ENCODE assay signal across 35 cellular contexts in the genomic region with DNA sequence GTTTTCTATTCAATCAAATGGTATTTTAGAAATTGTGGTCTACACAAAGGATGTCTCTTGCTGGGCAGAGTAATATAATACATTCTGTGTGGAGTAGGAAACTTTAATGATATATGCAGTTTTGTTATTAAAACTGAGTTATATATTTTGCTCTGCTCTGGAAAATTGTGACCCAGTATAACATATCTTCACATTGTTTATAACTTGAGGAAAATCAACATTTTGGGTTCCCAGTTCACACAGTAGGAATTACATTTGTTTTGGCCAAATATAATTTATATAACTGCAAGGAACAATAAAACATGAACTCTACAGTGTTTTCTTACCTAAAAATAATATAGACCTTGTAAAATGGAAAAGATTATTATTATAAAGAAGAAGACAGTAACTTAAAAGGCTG.
"Had no signal": no experiment of that assay in that cellular context is flagged by ENCODE, and none has a peak within 500 bp of the region (broad histone marks: within the 10 kb centered on the region; RNA-seq: fewer than 3 reads in every experiment).

No MANE protein-coding gene starts in this region.

- H3K9me3 ChIP-seq: ascending aorta, breast epithelium had no signal

- H3K4me3 Mint-ChIP-seq: activated B cell treated with CpG ODN at 0.5 μM for 24 hours; activated CD4-positive, alpha-beta memory T cell treated with anti-CD3 and anti-CD28 coated beads for 36 hours; activated CD4-positive, alpha-beta T cell treated with anti-CD3 and anti-CD28 coated beads, Interleukin-2, amount 10 ng/mL, durations not matched to agents 24 days and 14 days; activated CD8-positive, alpha-beta T cell treated with anti-CD3 and anti-CD28 coated beads for 36 hours; activated naive CD4-positive, alpha-beta T cell treated with anti-CD3 and anti-CD28 coated beads, Interleukin-2, amount 10 ng/mL, durations not matched to agents 7 days and 5 days; activated naive CD4-positive, alpha-beta T cell treated with anti-CD3 and anti-CD28 coated beads, Interleukin-2, amount 50 U/mL, for 24 hours; activated naive CD8-positive, alpha-beta T cell; activated naive CD8-positive, alpha-beta T cell treated with anti-CD3 and anti-CD28 coated beads, Interleukin-2, amount 10 ng/mL, durations not matched to agents 7 days and 5 days; activated naive CD8-positive, alpha-beta T cell treated with anti-CD3 and anti-CD28 coated beads, Interleukin-2, amount 50 U/mL, for 24 hours; activated T-cell treated with anti-CD3 and anti-CD28 coated beads, Interleukin-2, amount 50 U/mL, for 4 hours; activated T-cell treated with anti-CD3 and anti-CD28 coated beads, Interleukin-2, amount 50 U/mL, for 72 hours; activated T-helper 1 cell treated with anti-CD3 and anti-CD28 coated beads, Interleukin-12 subunit alpha, Interleukin-12 subunit beta, Interleukin-2, Interleukin-4 antibody, amounts not matched to agents 30 ng/mL and 10 ng/mL and 1 ng/mL, durations not matched to agents 14 hours and 24 hours and 36 hours; activated T-helper 17 cell treated with anti-CD3 and anti-CD28 coated beads, Interleukin-2, amount 50 U/mL, for 72 hours; brain; T-helper 1 cell treated with Interleukin-12 subunit alpha and Interleukin-12 subunit beta and Interleukin-4 antibody, amounts not matched to agents 30 μg/mL and 1 μg/mL, for 36 hours; T-helper 2 cell treated with Interferon-gamma antibody and Interleukin-4, amounts not matched to agents 5 μg/mL and 100 μg/mL, for 36 hours had no signal

- FAIRE-seq: TTC549 had no signal

- ATAC-seq: activated CD8-positive, alpha-beta T cell treated with anti-CD3 and anti-CD28 coated beads for 36 hours; activated naive CD8-positive, alpha-beta T cell treated with anti-CD3 and anti-CD28 coated beads, Interleukin-2, amount 50 U/mL, for 24 hours; activated T-cell treated with anti-CD3 and anti-CD28 coated beads, Interleukin-2, amount 50 U/mL, for 4 hours; activated T-cell treated with anti-CD3 and anti-CD28 coated beads, Interleukin-2, amount 50 U/mL, for 72 hours; activated T-helper 17 cell treated with anti-CD3 and anti-CD28 coated beads, Interleukin-2, amount 50 U/mL, for 72 hours had no signal

- H3K27me3 ChIP-seq: ascending aorta, breast epithelium had no signal

- H3K27ac Mint-ChIP-seq: activated B cell treated with CpG ODN at 0.5 μM for 24 hours; activated CD4-positive, alpha-beta memory T cell treated with anti-CD3 and anti-CD28 coated beads for 36 hours; activated CD4-positive, alpha-beta T cell treated with anti-CD3 and anti-CD28 coated beads, Interleukin-2, amount 10 ng/mL, durations not matched to agents 24 days and 14 days; activated CD8-positive, alpha-beta T cell treated with anti-CD3 and anti-CD28 coated beads for 36 hours; activated naive CD4-positive, alpha-beta T cell treated with anti-CD3 and anti-CD28 coated beads, Interleukin-2, amount 10 ng/mL, durations not matched to agents 7 days and 5 days; activated naive CD4-positive, alpha-beta T cell treated with anti-CD3 and anti-CD28 coated beads, Interleukin-2, amount 50 U/mL, for 24 hours; activated naive CD8-positive, alpha-beta T cell; activated naive CD8-positive, alpha-beta T cell treated with anti-CD3 and anti-CD28 coated beads, Interleukin-2, amount 10 ng/mL, durations not matched to agents 7 days and 5 days; activated naive CD8-positive, alpha-beta T cell treated with anti-CD3 and anti-CD28 coated beads, Interleukin-2, amount 50 U/mL, for 24 hours; activated T-cell treated with anti-CD3 and anti-CD28 coated beads, Interleukin-2, amount 50 U/mL, for 72 hours; activated T-helper 1 cell treated with anti-CD3 and anti-CD28 coated beads, Interleukin-12 subunit alpha, Interleukin-12 subunit beta, Interleukin-2, Interleukin-4 antibody, amounts not matched to agents 30 ng/mL and 10 ng/mL and 1 ng/mL, durations not matched to agents 14 hours and 24 hours and 36 hours; activated T-helper 17 cell treated with anti-CD3 and anti-CD28 coated beads, Interleukin-2, amount 50 U/mL, for 72 hours; brain; T-helper 1 cell treated with Interleukin-12 subunit alpha and Interleukin-12 subunit beta and Interleukin-4 antibody, amounts not matched to agents 30 μg/mL and 1 μg/mL, for 36 hours; T-helper 2 cell treated with Interferon-gamma antibody and Interleukin-4, amounts not matched to agents 5 μg/mL and 100 μg/mL, for 36 hours had no signal

- H3K9me3 Mint-ChIP-seq: activated B cell treated with CpG ODN at 0.5 μM for 24 hours; activated CD4-positive, alpha-beta memory T cell treated with anti-CD3 and anti-CD28 coated beads for 36 hours; activated CD4-positive, alpha-beta T cell treated with anti-CD3 and anti-CD28 coated beads, Interleukin-2, amount 10 ng/mL, durations not matched to agents 24 days and 14 days; activated CD8-positive, alpha-beta T cell treated with anti-CD3 and anti-CD28 coated beads for 36 hours; activated naive CD4-positive, alpha-beta T cell treated with anti-CD3 and anti-CD28 coated beads, Interleukin-2, amount 10 ng/mL, durations not matched to agents 7 days and 5 days; activated naive CD4-positive, alpha-beta T cell treated with anti-CD3 and anti-CD28 coated beads, Interleukin-2, amount 50 U/mL, for 24 hours; activated naive CD8-positive, alpha-beta T cell treated with anti-CD3 and anti-CD28 coated beads, Interleukin-2, amount 10 ng/mL, durations not matched to agents 7 days and 5 days; activated naive CD8-positive, alpha-beta T cell treated with anti-CD3 and anti-CD28 coated beads, Interleukin-2, amount 50 U/mL, for 24 hours; activated T-cell treated with anti-CD3 and anti-CD28 coated beads, Interleukin-2, amount 50 U/mL, for 4 hours; activated T-cell treated with anti-CD3 and anti-CD28 coated beads, Interleukin-2, amount 50 U/mL, for 72 hours; activated T-helper 1 cell treated with anti-CD3 and anti-CD28 coated beads, Interleukin-12 subunit alpha, Interleukin-12 subunit beta, Interleukin-2, Interleukin-4 antibody, amounts not matched to agents 30 ng/mL and 10 ng/mL and 1 ng/mL, durations not matched to agents 14 hours and 24 hours and 36 hours; activated T-helper 17 cell treated with anti-CD3 and anti-CD28 coated beads, Interleukin-2, amount 50 U/mL, for 72 hours; T-helper 1 cell treated with Interleukin-12 subunit alpha and Interleukin-12 subunit beta and Interleukin-4 antibody, amounts not matched to agents 30 μg/mL and 1 μg/mL, for 36 hours; T-helper 2 cell treated with Interferon-gamma antibody and Interleukin-4, amounts not matched to agents 5 μg/mL and 100 μg/mL, for 36 hours had no signal

- H3K4me1 ChIP-seq: breast epithelium had no signal

- H3K27ac ChIP-seq: ascending aorta, breast epithelium had no signal

- H3K27me3 Mint-ChIP-seq: activated B cell treated with CpG ODN at 0.5 μM for 24 hours; activated CD4-positive, alpha-beta memory T cell treated with anti-CD3 and anti-CD28 coated beads for 36 hours; activated CD4-positive, alpha-beta T cell treated with anti-CD3 and anti-CD28 coated beads, Interleukin-2, amount 10 ng/mL, durations not matched to agents 24 days and 14 days; activated CD8-positive, alpha-beta T cell treated with anti-CD3 and anti-CD28 coated beads for 36 hours; activated naive CD4-positive, alpha-beta T cell treated with anti-CD3 and anti-CD28 coated beads, Interleukin-2, amount 10 ng/mL, durations not matched to agents 7 days and 5 days; activated naive CD4-positive, alpha-beta T cell treated with anti-CD3 and anti-CD28 coated beads, Interleukin-2, amount 50 U/mL, for 24 hours; activated naive CD8-positive, alpha-beta T cell; activated naive CD8-positive, alpha-beta T cell treated with anti-CD3 and anti-CD28 coated beads, Interleukin-2, amount 10 ng/mL, durations not matched to agents 7 days and 5 days; activated naive CD8-positive, alpha-beta T cell treated with anti-CD3 and anti-CD28 coated beads, Interleukin-2, amount 50 U/mL, for 24 hours; activated T-helper 17 cell treated with anti-CD3 and anti-CD28 coated beads, Interleukin-2, amount 50 U/mL, for 72 hours; brain had no signal

- H3K36me3 ChIP-seq: ascending aorta, breast epithelium had no signal

- DNase-seq: activated B cell treated with CpG ODN at 0.5 μM for 24 hours; activated CD4-positive, alpha-beta memory T cell treated with anti-CD3 and anti-CD28 coated beads for 36 hours; activated CD4-positive, alpha-beta T cell treated with anti-CD3 and anti-CD28 coated beads for 4 hours; activated CD4-positive, alpha-beta T cell treated with anti-CD3 and anti-CD28 coated beads, Interleukin-2, amount 10 ng/mL, durations not matched to agents 24 days and 14 days; activated CD4-positive, alpha-beta T cell treated with anti-CD3 and anti-CD28 coated beads, Interleukin-2, amount 50 U/mL, for 1 hour; activated CD4-positive, alpha-beta T cell treated with anti-CD3 and anti-CD28 coated beads, Interleukin-2, amount 50 U/mL, for 4 hours; activated CD4-positive, CD25-positive, alpha-beta regulatory T cell treated with anti-CD3 and anti-CD28 coated beads, Interleukin-2, amount 50 U/mL, for 72 hours; activated CD8-positive, alpha-beta memory T cell treated with anti-CD3 and anti-CD28 coated beads, Interleukin-2, amount 50 U/mL, for 4 hours; activated CD8-positive, alpha-beta T cell treated with anti-CD3 and anti-CD28 coated beads for 36 hours; activated gamma-delta T cell; activated naive CD4-positive, alpha-beta T cell treated with anti-CD3 and anti-CD28 coated beads, Interleukin-2, amount 10 ng/mL, durations not matched to agents 7 days and 5 days; activated naive CD4-positive, alpha-beta T cell treated with Interleukin-2 at 50 U/mL for 16 hours; activated naive CD8-positive, alpha-beta T cell treated with anti-CD3 and anti-CD28 coated beads, Interleukin-2, amount 10 ng/mL, durations not matched to agents 7 days and 5 days; activated naive CD8-positive, alpha-beta T cell treated with anti-CD3 and anti-CD28 coated beads, Interleukin-2, amount 50 U/mL, for 24 hours; activated T-cell treated with anti-CD3 and anti-CD28 coated beads for 4 hours; activated T-cell treated with anti-CD3 and anti-CD28 coated beads, Interleukin-2, amount 50 U/mL, for 1 hour; activated T-cell treated with anti-CD3 and anti-CD28 coated beads, Interleukin-2, amount 50 U/mL, for 4 hours; activated T-cell treated with anti-CD3 and anti-CD28 coated beads, Interleukin-2, amount 50 U/mL, for 72 hours; amygdala; anterior cingulate cortex; central memory CD4-positive, alpha-beta T cell; SW 1271; T-helper 1 cell; T-helper 2 cell; T-helper 9 cell had no signal

- H3K36me3 Mint-ChIP-seq: activated CD4-positive, alpha-beta memory T cell treated with anti-CD3 and anti-CD28 coated beads for 36 hours; activated naive CD4-positive, alpha-beta T cell treated with anti-CD3 and anti-CD28 coated beads, Interleukin-2, amount 10 ng/mL, durations not matched to agents 7 days and 5 days; activated naive CD4-positive, alpha-beta T cell treated with anti-CD3 and anti-CD28 coated beads, Interleukin-2, amount 50 U/mL, for 24 hours; activated naive CD8-positive, alpha-beta T cell; activated naive CD8-positive, alpha-beta T cell treated with anti-CD3 and anti-CD28 coated beads, Interleukin-2, amount 10 ng/mL, durations not matched to agents 7 days and 5 days; brain had no signal

- H3K4me1 Mint-ChIP-seq: activated B cell treated with CpG ODN at 0.5 μM for 24 hours; activated CD4-positive, alpha-beta T cell treated with anti-CD3 and anti-CD28 coated beads, Interleukin-2, amount 10 ng/mL, durations not matched to agents 24 days and 14 days; activated naive CD4-positive, alpha-beta T cell treated with anti-CD3 and anti-CD28 coated beads, Interleukin-2, amount 10 ng/mL, durations not matched to agents 7 days and 5 days; activated naive CD4-positive, alpha-beta T cell treated with anti-CD3 and anti-CD28 coated beads, Interleukin-2, amount 50 U/mL, for 24 hours; activated naive CD8-positive, alpha-beta T cell treated with anti-CD3 and anti-CD28 coated beads, Interleukin-2, amount 10 ng/mL, durations not matched to agents 7 days and 5 days; activated naive CD8-positive, alpha-beta T cell treated with anti-CD3 and anti-CD28 coated beads, Interleukin-2, amount 50 U/mL, for 24 hours; activated T-helper 17 cell treated with anti-CD3 and anti-CD28 coated beads, Interleukin-2, amount 50 U/mL, for 72 hours had no signal

- H3K4me3 ChIP-seq: ascending aorta, breast epithelium had no signal
